27 cellular contexts compared by ENCODE assay signal in genomic region chr3:57094011-57094535, GRCh38. TPM values are rescaled to one million over a fixed set of nuclear protein-coding genes. Genes with fewer than 3 reads are reported as not detected.
DNase-seq lines count a peak whose midpoint lies in the region; ATAC-seq, FAIRE-seq and TF ChIP-seq lines count a peak whose summit lies in the region.
"Had no signal": no experiment of that assay in that cellular context is flagged by ENCODE, and none has a peak within 500 bp of the region (broad histone marks: within the 10 kb centered on the region; RNA-seq: fewer than 3 reads in every experiment).

No MANE protein-coding gene starts in this region.

- peak; percentile 42 for FAIRE-seq in endothelial cell of umbilical vein (lab: Jason Lieb, UNC)

- H3K9me3 ChIP-seq in endothelial cell of umbilical vein (replicated peaks; ENCODE audit: control insufficient read depth, insufficient read depth, low read length): no peaks in the 10 kb centered on the region
- no peaks in the 10 kb centered on the region for H3K9me3 ChIP-seq in skeletal muscle satellite cell (replicated peaks; ENCODE audit: low read length)
- H3K9me3 ChIP-seq: ascending aorta, SJSA1, upper lobe of right lung had no signal

- dilution Hi-C loops in endothelial cell of umbilical vein (cut with MboI; ENCODE audit: extremely low pct_ligation_motif_present, low sequenced_read_pairs): no loop called here

- no peak overlapping the region for H3K4me3 ChIP-seq in endothelial cell of umbilical vein (replicated peaks in 1 of 3; ENCODE audit: insufficient read depth in 1 of 3, low read depth in 1 of 3, low read length in 3 of 3)
- no peak overlapping the region for H3K4me3 ChIP-seq in skeletal muscle satellite cell (ENCODE audit: low read length)
- H3K4me3 ChIP-seq: ascending aorta, dorsolateral prefrontal cortex, SJSA1, upper lobe of right lung had no signal

- CTCF ChIA-PET in endothelial cell of umbilical vein (lab: Charles Lee): interaction anchor here (0.6 to 1.7 kb wide), 4 partner anchors 95 to 101 kb away, joined by 3 to 9 read pairs (median 4); no protein-coding TSS in a partner anchor

- no TSS peak for BruUV-seq in endothelial cell of umbilical vein (replicated peaks; lab: Mats Ljungman, UMichigan)

- no peak overlapping the region for H3K9ac ChIP-seq in endothelial cell of umbilical vein (replicated peaks; ENCODE audit: extremely low read depth, insufficient read depth, low read length)
- H3K9ac ChIP-seq in skeletal muscle satellite cell (ENCODE audit: low read depth, low read length): no peak overlapping the region
- H3K9ac ChIP-seq: parathyroid adenoma had no signal

- H3K27ac ChIP-seq in endothelial cell of umbilical vein (ENCODE audit: insufficient read depth, low read depth, low read length): no peak overlapping the region
- H3K27ac ChIP-seq: ascending aorta, dorsolateral prefrontal cortex, parathyroid adenoma, SJSA1, upper lobe of right lung had no signal

- H3K27me3 ChIP-seq in endothelial cell of umbilical vein (ENCODE audit: control insufficient read depth in 2 of 2, insufficient read depth in 2 of 2, low read length in 2 of 2) (peaks cover 0 to 5% of the 10 kb centered on the region in 2 experiments), skeletal muscle satellite cell (ENCODE audit: control insufficient read depth, insufficient read depth, low read length) (no peaks in the 10 kb centered on the region)
- H3K27me3 ChIP-seq: ascending aorta, dorsolateral prefrontal cortex, SJSA1, upper lobe of right lung had no signal

- TF ChIP-seq CTCF in endothelial cell of umbilical vein (IDR thresholded peaks at IDR 0.05; ENCODE audit: extremely low read depth in 1 of 2, insufficient read depth in 1 of 2, low read depth in 1 of 2, low read length in 2 of 2): no peak

- intact Hi-C loops in endothelial cell of umbilical vein (cut with micrococcal nuclease): no loop called here
- intact Hi-C loops in posterior cingulate gyrus (cut with DNase I): no loop called here

- ATAC-seq in GM18868 (IDR thresholded peaks at IDR 0.05; ENCODE audit: unreplicated experiment): no peak
- ATAC-seq: natural killer cell treated with Interleukin-12 subunit alpha and Interleukin-12 subunit beta and Interleukin-15 and Interleukin-18, amount 100 ng/mL, for 72 hours; T-cell; upper lobe of right lung had no signal

- H3K79me2 ChIP-seq in endothelial cell of umbilical vein (ENCODE audit: control insufficient read depth, insufficient read depth, low read length): no peaks in the 10 kb centered on the region
- H3K79me2 ChIP-seq: parathyroid adenoma had no signal

- H4K20me1 ChIP-seq in endothelial cell of umbilical vein (replicated peaks; ENCODE audit: control insufficient read depth, extremely low read depth, insufficient read depth, low read length): no peaks in the 10 kb centered on the region

- no peaks in the 10 kb centered on the region for H3K9me1 ChIP-seq in endothelial cell of umbilical vein (replicated peaks; ENCODE audit: control insufficient read depth, extremely low read depth, insufficient read depth, low read length)

- H3K36me3 ChIP-seq in endothelial cell of umbilical vein (ENCODE audit: control insufficient read depth in 2 of 2, extremely low read depth in 1 of 2, insufficient read depth in 2 of 2, low read length in 2 of 2) (no peaks in the 10 kb centered on the region), skeletal muscle satellite cell (ENCODE audit: insufficient read depth, low read length) (no peaks in the 10 kb centered on the region)
- H3K36me3 ChIP-seq: SJSA1, upper lobe of right lung had no signal

- peak; percentile 5 to 72 for DNase-seq in NOMO-1 (lab: John Stamatoyannopoulos, UW; ENCODE audit: unreplicated experiment in 2 of 2)
- no peak for DNase-seq in NOMO-1 treated with dmso at 0.1 percent for 144 hours (lab: John Stamatoyannopoulos, UW; ENCODE audit: unreplicated experiment)
- peak; percentile 63 for DNase-seq in MV-4-11 (lab: John Stamatoyannopoulos, UW)
- no peak for DNase-seq in endothelial cell of umbilical vein (ENCODE audit: low read depth, low spot score)
- DNase-seq in NCI-H82 treated with DMSO at 0.1 percent for 48 hours (lab: John Stamatoyannopoulos, UW; ENCODE audit: unreplicated experiment): no peak
- DNase-seq in posterior cingulate gyrus: no peak
- DNase-seq: 8988T; activated CD4-positive, alpha-beta memory T cell treated with anti-CD3 and anti-CD28 coated beads, Interleukin-2, amount 10 ng/mL, durations not matched to agents 7 days and 5 days; activated CD4-positive, CD25-positive, alpha-beta regulatory T cell treated with anti-CD3 and anti-CD28 coated beads, Interleukin-2, amount 50 U/mL, for 72 hours; dorsolateral prefrontal cortex; GOT3; head of caudate nucleus; NCI-H1105 treated with DMSO at 0.1 percent for 48 hours; NCI-H2029; NCI-H69; stimulated activated CD8-positive, alpha-beta memory T cell treated with anti-CD3 and anti-CD28 coated beads, Interleukin-4, amount 100 ng/mL, for 48 hours; T-cell; upper lobe of right lung had no signal

- H3K4me2 ChIP-seq in endothelial cell of umbilical vein (ENCODE audit: insufficient read depth, low read length) (no peak overlapping the region), skeletal muscle satellite cell (ENCODE audit: low read length) (peak overlapping the region; percentile 24)

- no peak overlapping the region for H2AFZ ChIP-seq in endothelial cell of umbilical vein (ENCODE audit: low read depth, low read length)
- H2AFZ ChIP-seq: parathyroid adenoma had no signal

- POLR2A ChIA-PET in endothelial cell of umbilical vein (lab: Charles Lee): no interaction called here

- peaks cover 6% of the 10 kb centered on the region for H3K4me1 ChIP-seq in endothelial cell of umbilical vein (ENCODE audit: control insufficient read depth, extremely low read depth, insufficient read depth, low read length)
- peaks cover 28% of the 10 kb centered on the region for H3K4me1 ChIP-seq in skeletal muscle satellite cell (ENCODE audit: control insufficient read depth, insufficient read depth, low read length)
- H3K4me1 ChIP-seq: ascending aorta, SJSA1, upper lobe of right lung had no signal

- no peak for TF ChIP-seq POLR2A in endothelial cell of umbilical vein (IDR thresholded peaks at IDR 0.05; ENCODE audit: low read depth, low read length)

TF ChIP-seq in endothelial cell of umbilical vein, 7 proteins besides CTCF, POLR2A, EP300 and RAD21:
- TF ChIP-seq, protein P1, sequence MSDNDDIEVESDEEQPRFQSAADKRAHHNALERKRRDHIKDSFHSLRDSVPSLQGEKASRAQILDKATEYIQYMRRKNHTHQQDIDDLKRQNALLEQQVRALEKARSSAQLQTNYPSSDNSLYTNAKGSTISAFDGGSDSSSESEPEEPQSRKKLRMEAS (IDR thresholded peaks at IDR 0.05; ENCODE audit: insufficient read depth, insufficient read length): no peak
- no peak for TF ChIP-seq MYC (IDR thresholded peaks at IDR 0.05; ENCODE audit: low read depth, low read length)
- no peak for TF ChIP-seq JUN (IDR thresholded peaks at IDR 0.05; ENCODE audit: borderline replicate concordance, insufficient read depth, insufficient read length, low read depth)
- no peak for TF ChIP-seq GATA2 (IDR thresholded peaks at IDR 0.05; ENCODE audit: insufficient read depth, insufficient read length, low read depth, low read length)
- TF ChIP-seq EZH2 (IDR thresholded peaks at IDR 0.05; ENCODE audit: borderline replicate concordance, low read depth, low read length, severe bottlenecking): no peak
TF ChIP-seq in endothelial cell of umbilical vein: peak in this region for 0.

RNA-seq across cellular contexts. Expression of gene SPATA12, which starts 33.6 kb away (rescaled TPM):
- total RNA-seq in endothelial cell of umbilical vein: 0.14 TPM in 1 of 2 replicates, not detected in the other
- polyA plus RNA-seq in endothelial cell of umbilical vein: 0.13 and 0.18 TPM in 2 replicates
- polyA plus RNA-seq in endothelial cell of umbilical vein (2011; cell fraction: cytosol; rRNA removed): 0.13 and 0.14 TPM in 2 replicates
- polyA plus RNA-seq in endothelial cell of umbilical vein (2011; cell fraction: nucleus; rRNA removed): 0.17 and 0.20 TPM in 2 replicates
- polyA plus RNA-seq in endothelial cell of umbilical vein (2012): 0.11 and 0.20 TPM in 2 replicates
- polyA minus RNA-seq in endothelial cell of umbilical vein: 0.22 TPM in 1 of 2 replicates, not detected in the other
- not detected for polyA minus RNA-seq in endothelial cell of umbilical vein (2011; cell fraction: cytosol; rRNA and poly(A)+ RNA removed)
- polyA minus RNA-seq in endothelial cell of umbilical vein (2011; cell fraction: nucleus; rRNA and poly(A)+ RNA removed): not detected in 2 replicates
- total RNA-seq in skeletal muscle satellite cell (2012; rRNA removed): under 0.01 TPM in 1 of 2 replicates, not detected in the other
- total RNA-seq: activated CD4-positive, alpha-beta memory T cell treated with anti-CD3 and anti-CD28 coated beads, Interleukin-2, amount 10 ng/mL, durations not matched to agents 7 days and 5 days; ascending aorta; fibroblast of villous mesenchyme; G401; natural killer cell treated with Interleukin-12 subunit alpha and Interleukin-12 subunit beta and Interleukin-15 and Interleukin-18, amount 100 ng/mL, for 72 hours; sciatic nerve; SJSA1; T-cell had no signal

Comparison
In these comparisons a context has a peak if more than half of its experiments do, and no peak if none do; other contexts are left out.
1. DNase-seq: peak in NOMO-1 (2 of 2) and MV-4-11 (single experiment); none in NOMO-1 treated with dmso at 0.1 percent for 144 hours (single experiment), endothelial cell of umbilical vein (single experiment), NCI-H82 treated with DMSO at 0.1 percent for 48 hours (single experiment) and posterior cingulate gyrus (0 of 10).